ENCODE assay signal across 23 cellular contexts in the genomic region with DNA sequence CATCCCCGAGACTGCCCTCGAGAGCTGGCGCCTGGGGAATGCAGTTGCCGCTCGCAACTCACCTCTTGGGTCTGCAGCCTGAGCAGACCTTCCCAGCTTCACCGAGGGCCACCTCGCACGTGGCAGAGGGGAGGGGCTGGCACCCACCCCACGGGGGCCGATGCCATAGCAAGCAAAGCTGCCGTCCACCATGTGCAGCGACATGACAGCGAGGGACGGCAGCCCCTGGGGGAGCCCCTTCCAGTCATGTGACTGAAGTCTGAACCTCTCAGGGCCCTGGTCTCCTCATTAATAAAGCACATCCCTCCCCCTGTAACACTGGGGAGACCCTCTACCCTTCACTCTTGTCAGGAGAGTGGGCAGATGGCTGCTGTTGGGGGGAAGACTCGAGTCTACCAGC. TPM values are rescaled to one million over a fixed set of nuclear protein-coding genes. Genes with fewer than 3 reads are reported as not detected.
"Had no signal": no experiment of that assay in that cellular context is flagged by ENCODE, and none has a peak within 500 bp of the region (broad histone marks: within the 10 kb centered on the region; RNA-seq: fewer than 3 reads in every experiment).

No MANE protein-coding gene starts in this region.

- H3K4me1 Mint-ChIP-seq: T-helper 17 cell had no signal

- DNase-seq: activated CD4-positive, alpha-beta memory T cell treated with anti-CD3 and anti-CD28 coated beads for 36 hours; activated CD4-positive, alpha-beta T cell treated with anti-CD3 and anti-CD28 coated beads for 48 hours; activated gamma-delta T cell; anterior cingulate cortex; body of pancreas; effector CD4-positive, alpha-beta T cell; foreskin melanocyte; left cardiac atrium; midbrain; natural killer cell; sigmoid colon; stimulated activated CD4-positive, alpha-beta T cell treated with anti-CD3 and anti-CD28 coated beads, Interleukin-2, amount 100 ng/mL, for 48 hours; stimulated activated CD8-positive, alpha-beta memory T cell treated with anti-CD3 and anti-CD28 coated beads, Interleukin-4, amount 100 ng/mL, for 48 hours; stimulated activated naive B cell treated with anti-CD40 and anti-IgM and Interleukin-4, amounts not matched to agents 10 μg/mL and 1 μg/mL and 100 μg/mL, for 72 hours; T-helper 17 cell had no signal

- H3K9me3 ChIP-seq: body of pancreas, sigmoid colon, transverse colon had no signal

- H3K4me3 ChIP-seq: body of pancreas, hepatocyte, sigmoid colon, transverse colon had no signal

- FAIRE-seq: islet of Langerhans, urothelium cell line had no signal

- H3K4me1 ChIP-seq: body of pancreas had no signal

- H3K36me3 Mint-ChIP-seq: natural killer cell; stimulated activated naive B cell treated with anti-CD40 and anti-IgM and Interleukin-4, amounts not matched to agents 10 μg/mL and 1 μg/mL and 100 μg/mL, for 72 hours had no signal

- H3K27ac ChIP-seq: body of pancreas, hepatocyte, sigmoid colon, transverse colon had no signal

- H3K27ac Mint-ChIP-seq: activated CD4-positive, alpha-beta memory T cell treated with anti-CD3 and anti-CD28 coated beads for 36 hours; activated naive CD4-positive, alpha-beta T cell treated with anti-CD3 and anti-CD28 coated beads, Interleukin-2, amount 50 U/mL, for 24 hours; natural killer cell; stimulated activated naive B cell treated with anti-CD40 and anti-IgM and Interleukin-4, amounts not matched to agents 10 μg/mL and 1 μg/mL and 100 μg/mL, for 72 hours had no signal

- H3K79me2 ChIP-seq: hepatocyte had no signal

- H3K27me3 Mint-ChIP-seq: activated CD4-positive, alpha-beta memory T cell treated with anti-CD3 and anti-CD28 coated beads for 36 hours; activated naive CD4-positive, alpha-beta T cell treated with anti-CD3 and anti-CD28 coated beads, Interleukin-2, amount 50 U/mL, for 24 hours; T-helper 17 cell had no signal

- H2AFZ ChIP-seq: hepatocyte had no signal

- H3K4me3 Mint-ChIP-seq: activated CD4-positive, alpha-beta memory T cell treated with anti-CD3 and anti-CD28 coated beads for 36 hours; activated naive CD4-positive, alpha-beta T cell treated with anti-CD3 and anti-CD28 coated beads, Interleukin-2, amount 50 U/mL, for 24 hours; dendritic cell treated with granulocyte-macrophage colony-stimulating factor and Interleukin-4, amounts not matched to agents 40 ng/mL and 50 ng/mL, for 4 days; natural killer cell; T-helper 17 cell had no signal

- H3K27me3 ChIP-seq: body of pancreas, hepatocyte, sigmoid colon, transverse colon had no signal

- H3K9me3 Mint-ChIP-seq: activated CD4-positive, alpha-beta memory T cell treated with anti-CD3 and anti-CD28 coated beads for 36 hours; activated naive CD4-positive, alpha-beta T cell treated with anti-CD3 and anti-CD28 coated beads, Interleukin-2, amount 50 U/mL, for 24 hours; dendritic cell treated with granulocyte-macrophage colony-stimulating factor and Interleukin-4, amounts not matched to agents 40 ng/mL and 50 ng/mL, for 4 days; natural killer cell; stimulated activated naive B cell treated with anti-CD40 and anti-IgM and Interleukin-4, amounts not matched to agents 10 μg/mL and 1 μg/mL and 100 μg/mL, for 72 hours had no signal

- ATAC-seq: body of pancreas, left cardiac atrium, natural killer cell, T-helper 17 cell had no signal

RNA-seq across cellular contexts. Expression of gene CIBAR2, which starts 30.5 kb away (rescaled TPM):
- total RNA-seq: activated CD4-positive, alpha-beta memory T cell treated with anti-CD3 and anti-CD28 coated beads for 36 hours; body of pancreas; esophagus mucosa; left cardiac atrium; liver; natural killer cell; sigmoid colon; T-helper 17 cell had no signal
- polyA plus RNA-seq: hepatocyte, liver, sigmoid colon had no signal
